18 cellular contexts compared by ENCODE assay signal in the genomic region with DNA sequence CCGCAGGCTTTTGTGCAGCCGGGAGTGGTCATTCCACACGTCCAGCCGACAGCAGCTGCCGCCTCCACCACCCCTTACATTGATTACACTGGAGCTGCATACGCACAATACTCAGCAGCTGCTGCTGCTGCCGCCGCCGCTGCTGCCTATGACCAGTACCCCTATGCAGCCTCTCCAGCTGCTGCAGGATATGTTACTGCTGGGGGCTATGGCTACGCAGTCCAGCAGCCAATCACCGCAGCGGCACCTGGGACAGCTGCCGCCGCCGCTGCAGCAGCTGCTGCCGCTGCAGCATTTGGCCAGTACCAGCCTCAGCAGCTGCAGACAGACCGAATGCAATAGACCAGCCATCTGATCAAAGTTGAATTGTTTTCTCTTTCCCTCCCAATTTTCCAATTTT. TPM values are rescaled to one million over a fixed set of nuclear protein-coding genes. Genes with fewer than 3 reads are reported as not detected.
DNase-seq lines count a peak whose midpoint lies in the region; ATAC-seq lines count a peak whose summit lies in the region.
"Had no signal": no experiment of that assay in that cellular context is flagged by ENCODE, and none has a peak within 500 bp of the region (broad histone marks: within the 10 kb centered on the region; RNA-seq: fewer than 3 reads in every experiment).

No MANE protein-coding gene starts in this region.

- H3K18ac ChIP-seq in mesenchymal stem cell (ENCODE audit: low read depth in 1 of 2, low read length in 2 of 2): no peak overlapping the region

- H2AK5ac ChIP-seq in mesenchymal stem cell (ENCODE audit: low read length, severe bottlenecking): no peak overlapping the region

- H4K8ac ChIP-seq in mesenchymal stem cell (ENCODE audit: low read length): no peak overlapping the region

- H3K23ac ChIP-seq in mesenchymal stem cell (ENCODE audit: low read length in 2 of 2): no peak overlapping the region

- peaks cover 8% of the 10 kb centered on the region for H3K79me1 ChIP-seq in mesenchymal stem cell (replicated peaks; ENCODE audit: low read length, poor library complexity, severe bottlenecking)

- H2BK120ac ChIP-seq in mesenchymal stem cell (ENCODE audit: low read depth, low read length): no peak overlapping the region

- H3K36me3 ChIP-seq in SK-N-MC (ENCODE audit: insufficient read depth, low read length): no peaks in the 10 kb centered on the region
- peaks cover 0 to 10% of the 10 kb centered on the region in 2 experiments for H3K36me3 ChIP-seq in mesenchymal stem cell (ENCODE audit: control insufficient read depth in 1 of 2, insufficient read depth in 2 of 2, low read depth in 1 of 2, low read length in 2 of 2)
- H3K36me3 ChIP-seq: WERI-Rb-1 had no signal

- ATAC-seq in Right ventricle myocardium inferior: peak; percentile 15
- ATAC-seq in HG02759 (IDR thresholded peaks at IDR 0.05; ENCODE audit: unreplicated experiment): no peak
- ATAC-seq: activated CD8-positive, alpha-beta T cell treated with anti-CD3 and anti-CD28 coated beads for 36 hours; activated T-cell treated with anti-CD3 and anti-CD28 coated beads, Interleukin-2, amount 50 U/mL, for 4 hours; naive thymus-derived CD8-positive, alpha-beta T cell; T-helper 17 cell had no signal

- H3K4ac ChIP-seq in mesenchymal stem cell (ENCODE audit: low read depth in 1 of 2, low read length in 2 of 2): no peak overlapping the region

- H2AFZ ChIP-seq in mesenchymal stem cell (ENCODE audit: low read depth, low read length): peak overlapping the region; percentile 4

- H3K4me1 ChIP-seq in mesenchymal stem cell (ENCODE audit: control insufficient read depth, insufficient read depth, low read depth, low read length): no peaks in the 10 kb centered on the region

- no peak overlapping the region for H3K4me2 ChIP-seq in mesenchymal stem cell (ENCODE audit: low read length, poor library complexity, severe bottlenecking)

- no peak overlapping the region for H2BK5ac ChIP-seq in mesenchymal stem cell (ENCODE audit: low read depth, low read length, poor library complexity, severe bottlenecking)

- H3K27ac ChIP-seq in SK-N-MC (peak overlapping the region; percentile 95; the same call in 1 of the 2 replicates), mesenchymal stem cell (ENCODE audit: low read length, poor library complexity, severe bottlenecking) (no peak overlapping the region)
- H3K27ac ChIP-seq: WERI-Rb-1 had no signal

- peak overlapping the region in 1 of 2 experiments; percentile 60 for H3K14ac ChIP-seq in mesenchymal stem cell (ENCODE audit: low read length in 2 of 2)

- no peak overlapping the region for H3K9ac ChIP-seq in SK-N-MC (ENCODE audit: insufficient read length)
- H3K9ac ChIP-seq in mesenchymal stem cell (ENCODE audit: low read length): no peak overlapping the region

- intact Hi-C loops in Right ventricle myocardium inferior (cut with DNase I): loop anchor here (5.0 kb wide), 1 partner anchor 181 kb away; no protein-coding TSS in a partner anchor
- intact Hi-C loops in cardiac septum (cut with DNase I): no loop called here

- no peak overlapping the region for H2BK12ac ChIP-seq in mesenchymal stem cell (ENCODE audit: low read length in 2 of 2)

- no peak overlapping the region for H4K91ac ChIP-seq in mesenchymal stem cell (ENCODE audit: low read length)

- H2BK15ac ChIP-seq in mesenchymal stem cell (ENCODE audit: low read depth, poor library complexity, severe bottlenecking): no peak overlapping the region

- H3K9me3 ChIP-seq in SK-N-MC (ENCODE audit: low read depth, low read length): no peaks in the 10 kb centered on the region
- H3K9me3 ChIP-seq in mesenchymal stem cell (ENCODE audit: control insufficient read depth, low read length): no peaks in the 10 kb centered on the region

- DNase-seq in Right ventricle myocardium inferior (ENCODE audit: missing footprints): peak; percentile 70
- DNase-seq in cardiac septum (ENCODE audit: low spot score): no peak
- DNase-seq in SK-N-MC (ENCODE audit: low read depth, low spot score): no peak
- DNase-seq in mesenchymal stem cell: no peak
- no peak for DNase-seq in iPS-NIHi11 (ENCODE audit: low spot score)
- no peak for DNase-seq in DMS53 (lab: John Stamatoyannopoulos, UW)
- no peak for DNase-seq in occipital lobe (lab: John Stamatoyannopoulos, UW)
- DNase-seq: activated CD8-positive, alpha-beta T cell treated with anti-CD3 and anti-CD28 coated beads for 36 hours; activated naive CD4-positive, alpha-beta T cell treated with anti-CD3 and anti-CD28 coated beads, Interleukin-2, amount 50 U/mL, for 16 hours; activated T-cell treated with anti-CD3 and anti-CD28 coated beads, Interleukin-2, amount 50 U/mL, for 4 hours; C1 segment of cervical spinal cord; GF-D8; naive thymus-derived CD8-positive, alpha-beta T cell; NCI-H1694; T-helper 17 cell; WERI-Rb-1 had no signal

- over 99% methylated on average over 16 of the region's 17 CpGs for WGBS in mesenchymal stem cell

- no peak overlapping the region for H3K4me3 ChIP-seq in SK-N-MC
- H3K4me3 ChIP-seq in mesenchymal stem cell (ENCODE audit: insufficient read depth in 1 of 2, low read depth in 1 of 2, low read length in 2 of 2): no peak overlapping the region

- H3K27me3 ChIP-seq in mesenchymal stem cell (ENCODE audit: control insufficient read depth in 1 of 2, insufficient read depth in 1 of 2, low read length in 2 of 2): no peaks in the 10 kb centered on the region

RNA-seq across cellular contexts. Expression of a gene that starts 10.6 kb away (rescaled TPM):
- total RNA-seq in Right ventricle myocardium inferior: 181 TPM
- 221 TPM for total RNA-seq in cardiac septum
- 3.8 TPM for polyA plus RNA-seq in mesenchymal stem cell (2013, experiment 1 of 2)
- polyA plus RNA-seq in mesenchymal stem cell (2013, experiment 2 of 2): 3.9 TPM
- 31.2 TPM for total RNA-seq in occipital lobe
- total RNA-seq: activated CD8-positive, alpha-beta T cell treated with anti-CD3 and anti-CD28 coated beads for 36 hours; activated T-cell treated with anti-CD3 and anti-CD28 coated beads, Interleukin-2, amount 50 U/mL, for 4 hours; MCF 10A; naive thymus-derived CD8-positive, alpha-beta T cell had no signal
- polyA plus RNA-seq: naive thymus-derived CD8-positive, alpha-beta T cell had no signal
